8 cellular contexts compared by ENCODE assay signal in genomic region chr1:47432071-47433036, GRCh38. TPM values are rescaled to one million over a fixed set of nuclear protein-coding genes. Genes with fewer than 3 reads are reported as not detected.
DNase-seq lines count a peak whose midpoint lies in the region; ATAC-seq and TF ChIP-seq lines count a peak whose summit lies in the region.

No MANE protein-coding gene starts in this region.

- intact Hi-C loops in PC-3 (cut with micrococcal nuclease), result loop anchor here (1.0 to 10.0 kb wide), 2 partner anchors 132 to 294 kb away; no protein-coding TSS in a partner anchor

- H3K27ac Mint-ChIP-seq in HFFc6, result peak overlapping the region; percentile 60

- H3K9me3 Mint-ChIP-seq in HFFc6, result no peaks in the 10 kb centered on the region

- H3K36me3 ChIP-seq in DND-41 (ENCODE audit: insufficient read depth, low read length) (peaks cover 48% of the 10 kb centered on the region), PC-3 (ENCODE audit: low read depth, low read length) (no peaks in the 10 kb centered on the region), neural cell (ENCODE audit: insufficient read depth, low read length) (no peaks in the 10 kb centered on the region), upper lobe of left lung (no peaks in the 10 kb centered on the region)

- H3F3A ChIP-seq in PC-3 (ENCODE audit: low read length, unreplicated experiment) (no peaks in the 10 kb centered on the region), neural cell (ENCODE audit: insufficient read depth, low read length, poor library complexity, severe bottlenecking) (no peaks in the 10 kb centered on the region)

- TF ChIP-seq RAD21 in neural cell (conservative IDR thresholded peaks at IDR 0.05), result peak; percentile 92

- H3K27me3 ChIP-seq in DND-41 (ENCODE audit: insufficient read depth, low read length, poor library complexity), result no peaks in the 10 kb centered on the region
- H3K27me3 ChIP-seq in PC-3 (ENCODE audit: low read length), result no peaks in the 10 kb centered on the region
- H3K27me3 ChIP-seq in neural cell (ENCODE audit: insufficient read depth, low read depth, low read length), result peaks cover 88% of the 10 kb centered on the region
- peaks cover 0 to 23% (median 14%) of the 10 kb centered on the region in 4 donors for H3K27me3 ChIP-seq in upper lobe of left lung

- H3K9ac ChIP-seq in DND-41 (ENCODE audit: low read depth, low read length), result no peak overlapping the region
- no peak overlapping the region for H3K9ac ChIP-seq in PC-3 (ENCODE audit: low read length)
- H3K9ac ChIP-seq in neural cell (ENCODE audit: low read length), result no peak overlapping the region

- H3K36me3 Mint-ChIP-seq in HFFc6 (ENCODE audit: low read depth), result no peaks in the 10 kb centered on the region

- H2AFZ ChIP-seq in DND-41 (ENCODE audit: low read depth, low read length), result no peak overlapping the region
- H2AFZ ChIP-seq in PC-3 (ENCODE audit: low read length), result peak overlapping the region; percentile 44; the same call in 1 of the 2 replicates
- no peak overlapping the region for H2AFZ ChIP-seq in neural cell (ENCODE audit: low read depth, low read length)

- no peaks in the 10 kb centered on the region for H3K9me3 ChIP-seq in DND-41 (ENCODE audit: insufficient read depth, low read length, severe bottlenecking)
- H3K9me3 ChIP-seq in PC-3 (ENCODE audit: low read length), result no peaks in the 10 kb centered on the region
- no peaks in the 10 kb centered on the region for H3K9me3 ChIP-seq in neural cell (ENCODE audit: low read length)
- H3K9me3 ChIP-seq in upper lobe of left lung, result no peaks in the 10 kb centered on the region

- peaks cover 50% of the 10 kb centered on the region for H3K4me1 Mint-ChIP-seq in HFFc6 (ENCODE audit: low read depth)

- POLR2A ChIA-PET in PC-3 (lab: Charles Lee; ENCODE audit: unreplicated experiment), result no interaction called here

- H3K27ac ChIP-seq in DND-41 (ENCODE audit: low read length), result no peak overlapping the region
- no peak overlapping the region for H3K27ac ChIP-seq in PC-3 (ENCODE audit: low read length)
- H3K27ac ChIP-seq in neural cell (ENCODE audit: low read length), result no peak overlapping the region
- no peak overlapping the region for H3K27ac ChIP-seq in upper lobe of left lung

- WGBS in upper lobe of left lung, 2 donors, result 22 to 26% methylated on average over 26 to 32 of the region's 32 CpGs

- CTCF ChIA-PET in PC-3 (lab: Charles Lee), result interaction anchor here (0.6 to 1.8 kb wide), 6 partner anchors 220 to 294 kb away, joined by 3 to 28 read pairs (median 5); no protein-coding TSS in a partner anchor

- no peak overlapping the region for H3K4me3 ChIP-seq in DND-41 (ENCODE audit: low read depth in 1 of 2, low read length in 2 of 2)
- no peak overlapping the region for H3K4me3 ChIP-seq in PC-3 (ENCODE audit: low read length)
- H3K4me3 ChIP-seq in fibroblast of villous mesenchyme (ENCODE audit: low read depth, low read length), result peak overlapping the region; percentile 27
- H3K4me3 ChIP-seq in neural cell (ENCODE audit: low read length), result peak overlapping the region; percentile 52
- peak overlapping the region in 2 of 4 donors; percentile 12 to 13 for H3K4me3 ChIP-seq in upper lobe of left lung

- H3K79me2 ChIP-seq in DND-41 (ENCODE audit: insufficient read depth, low read length) (peaks cover 68% of the 10 kb centered on the region), PC-3 (ENCODE audit: low read length) (no peaks in the 10 kb centered on the region), neural cell (replicated peaks; ENCODE audit: insufficient read depth, low read length) (no peaks in the 10 kb centered on the region)

- no TSS peak for BruUV-seq in PC-3 (replicated peaks; lab: Mats Ljungman, UMichigan)

- TF ChIP-seq CTCF in DND-41 (IDR thresholded peaks at IDR 0.05; ENCODE audit: borderline replicate concordance, extremely low read depth, low read length, poor library complexity, severe bottlenecking), result peak; percentile 37
- TF ChIP-seq CTCF in HFFc6 (IDR thresholded peaks at IDR 0.05), result peak; percentile 87
- peak; percentile 81 for TF ChIP-seq CTCF in PC-3 (conservative IDR thresholded peaks at IDR 0.05; ENCODE audit: low read depth, low read length)
- TF ChIP-seq CTCF in fibroblast of villous mesenchyme (IDR thresholded peaks at IDR 0.05; ENCODE audit: insufficient read depth, low read depth, low read length), result peak; percentile 83
- TF ChIP-seq CTCF in neural cell (IDR thresholded peaks at IDR 0.05; ENCODE audit: poor library complexity, severe bottlenecking), result peak; percentile 92
- TF ChIP-seq CTCF in upper lobe of left lung (IDR thresholded peaks at IDR 0.05), result peak; percentile 36 to 75 (median 62)

- H3K4me2 ChIP-seq in DND-41 (ENCODE audit: insufficient read depth, low read length), result peak overlapping the region; percentile 13; the same call in 1 of the 2 replicates
- 0 out of 2 replicates have a peak overlapping the region, but pooled peaks have one; percentile 14 for H3K4me2 ChIP-seq in PC-3 (ENCODE audit: low read length)
- no peak overlapping the region for H3K4me2 ChIP-seq in neural cell (ENCODE audit: low read length)

- H3K4me1 ChIP-seq in DND-41 (ENCODE audit: insufficient read depth, low read length) (peaks cover 35% of the 10 kb centered on the region), PC-3 (ENCODE audit: insufficient read depth, low read length) (peaks cover 12% of the 10 kb centered on the region; the same call in 1 of the 2 replicates), upper lobe of left lung (peaks cover 26 to 51% (median 43%) of the 10 kb centered on the region in 4 donors)

- ATAC-seq in DND-41 (ENCODE audit: insufficient read depth, low read depth) (no peak), PC-3 (peak; percentile 54), upper lobe of left lung (ENCODE audit: low FRiP score in 2 of 2) (peak; percentile 59 to 76), HG03039 (IDR thresholded peaks at IDR 0.05; ENCODE audit: unreplicated experiment) (no peak)

- H3K9me2 ChIP-seq in PC-3 (replicated peaks; ENCODE audit: low read length), result no peaks in the 10 kb centered on the region
- H3K9me2 ChIP-seq in neural cell (ENCODE audit: insufficient read depth, low read length), result no peaks in the 10 kb centered on the region

- no peaks in the 10 kb centered on the region; the same call in 1 of the 2 replicates for H3K27me3 Mint-ChIP-seq in HFFc6 (ENCODE audit: insufficient read depth)

- DNase-seq in DND-41 (no peak), HFFc6 (peak; percentile 54), PC-3 (peak; percentile 69), fibroblast of villous mesenchyme (ENCODE audit: low read depth) (peak; percentile 76), upper lobe of left lung (peak in 1 of 2 donors; percentile 58)
- peak; percentile 37 for DNase-seq in activated T-helper 9 cell treated with anti-CD3 and anti-CD28 coated beads, Interleukin-2, amount 50 U/mL, for 16 hours (ENCODE audit: low read depth)

- TF ChIP-seq EP300 in neural cell (conservative IDR thresholded peaks at IDR 0.05; ENCODE audit: poor library complexity, severe bottlenecking) (no peak), upper lobe of left lung (IDR thresholded peaks at IDR 0.05) (no peak)

- H3K4me3 Mint-ChIP-seq in HFFc6, result peak overlapping the region; percentile 36

- TF ChIP-seq POLR2A in upper lobe of left lung (IDR thresholded peaks at IDR 0.05), result no peak

- peaks cover 73% of the 10 kb centered on the region for H4K20me1 ChIP-seq in DND-41 (ENCODE audit: insufficient read depth, low read length)
- no peaks in the 10 kb centered on the region for H4K20me1 ChIP-seq in PC-3 (ENCODE audit: low read length)
- H4K20me1 ChIP-seq in neural cell (ENCODE audit: insufficient read depth), result no peaks in the 10 kb centered on the region

TF ChIP-seq in neural cell, 6 proteins besides CTCF, POLR2A, EP300 and RAD21:
- peak; percentile 8 for TF ChIP-seq POLR2AphosphoS5 (IDR thresholded peaks at IDR 0.05)
- peak; percentile 92 for TF ChIP-seq SMC3 (conservative IDR thresholded peaks at IDR 0.05; ENCODE audit: poor library complexity)
- no peak for TF ChIP-seq TAF1 (IDR thresholded peaks at IDR 0.05; ENCODE audit: low read depth)
- TF ChIP-seq EZH2 (IDR thresholded peaks at IDR 0.05; ENCODE audit: borderline replicate concordance, insufficient read depth, low read length, poor library complexity, severe bottlenecking), result no peak
- TF ChIP-seq, protein P1, sequence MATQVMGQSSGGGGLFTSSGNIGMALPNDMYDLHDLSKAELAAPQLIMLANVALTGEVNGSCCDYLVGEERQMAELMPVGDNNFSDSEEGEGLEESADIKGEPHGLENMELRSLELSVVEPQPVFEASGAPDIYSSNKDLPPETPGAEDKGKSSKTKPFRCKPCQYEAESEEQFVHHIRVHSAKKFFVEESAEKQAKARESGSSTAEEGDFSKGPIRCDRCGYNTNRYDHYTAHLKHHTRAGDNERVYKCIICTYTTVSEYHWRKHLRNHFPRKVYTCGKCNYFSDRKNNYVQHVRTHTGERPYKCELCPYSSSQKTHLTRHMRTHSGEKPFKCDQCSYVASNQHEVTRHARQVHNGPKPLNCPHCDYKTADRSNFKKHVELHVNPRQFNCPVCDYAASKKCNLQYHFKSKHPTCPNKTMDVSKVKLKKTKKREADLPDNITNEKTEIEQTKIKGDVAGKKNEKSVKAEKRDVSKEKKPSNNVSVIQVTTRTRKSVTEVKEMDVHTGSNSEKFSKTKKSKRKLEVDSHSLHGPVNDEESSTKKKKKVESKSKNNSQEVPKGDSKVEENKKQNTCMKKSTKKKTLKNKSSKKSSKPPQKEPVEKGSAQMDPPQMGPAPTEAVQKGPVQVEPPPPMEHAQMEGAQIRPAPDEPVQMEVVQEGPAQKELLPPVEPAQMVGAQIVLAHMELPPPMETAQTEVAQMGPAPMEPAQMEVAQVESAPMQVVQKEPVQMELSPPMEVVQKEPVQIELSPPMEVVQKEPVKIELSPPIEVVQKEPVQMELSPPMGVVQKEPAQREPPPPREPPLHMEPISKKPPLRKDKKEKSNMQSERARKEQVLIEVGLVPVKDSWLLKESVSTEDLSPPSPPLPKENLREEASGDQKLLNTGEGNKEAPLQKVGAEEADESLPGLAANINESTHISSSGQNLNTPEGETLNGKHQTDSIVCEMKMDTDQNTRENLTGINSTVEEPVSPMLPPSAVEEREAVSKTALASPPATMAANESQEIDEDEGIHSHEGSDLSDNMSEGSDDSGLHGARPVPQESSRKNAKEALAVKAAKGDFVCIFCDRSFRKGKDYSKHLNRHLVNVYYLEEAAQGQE (IDR thresholded peaks at IDR 0.05; ENCODE audit: borderline replicate concordance), result no peak
TF ChIP-seq in neural cell: peak in this region for 2.

RNA-seq across cellular contexts. Expression of gene FOXD2, which starts 5.5 kb away (rescaled TPM):
- total RNA-seq in HFFc6 (2021; fragmentation: NEBNext Ultra II Directional; extraction: Animal tissue kit (Norgen Biotek cat#: 25700)), result under 1 TPM; 0.19 to 0.31 (median 0.21) TPM
- total RNA-seq in PC-3 (2014; rRNA removed) (0.80 and 0.86 TPM in 2 replicates), fibroblast of villous mesenchyme (under 0.01 and 0.32 TPM in 2 replicates), upper lobe of left lung (under 1 TPM; under 0.01 to 0.69 (median 0.40) TPM)
- polyA plus RNA-seq in neural cell, result 0.06 TPM in 1 of 2 replicates, not detected in the other
- polyA minus RNA-seq in neural cell, result not detected in 2 replicates

RNA-seq across cellular contexts. Expression of gene FOXE3, which starts 16.3 kb away (rescaled TPM):
- total RNA-seq in HFFc6 (2021; fragmentation: NEBNext Ultra II Directional; extraction: Animal tissue kit (Norgen Biotek cat#: 25700)), result not detected
- not detected in 2 replicates for total RNA-seq in PC-3 (2014; rRNA removed)
- total RNA-seq in fibroblast of villous mesenchyme, result not detected in 2 replicates
- polyA plus RNA-seq in neural cell, result 0.18 TPM in 1 of 2 replicates, not detected in the other
- 0.23 TPM in 1 of 2 replicates, not detected in the other for polyA minus RNA-seq in neural cell
- total RNA-seq in upper lobe of left lung, result not detected

Comparison
In these comparisons a context has a peak if more than half of its experiments do, and no peak if none do; other contexts are left out.
1. ATAC-seq: peak in PC-3 (single experiment) and upper lobe of left lung (2 of 2); none in DND-41 (single experiment) and HG03039 (single experiment).
2. H3K4me3 ChIP-seq: peak in fibroblast of villous mesenchyme (single experiment) and neural cell (single experiment); none in DND-41 (0 of 2) and PC-3 (single experiment).
3. CTCF ChIP-seq: peak in every context shown above with its lines; median percentile 92 in neural cell; 87 in HFFc6; 83 in fibroblast of villous mesenchyme; 81 in PC-3; 62 in upper lobe of left lung; 37 in DND-41.